ENCODE assay signal across 30 cellular contexts in genomic region chr11:65537296-65537597, GRCh38. TPM values are rescaled to one million over a fixed set of nuclear protein-coding genes. Genes with fewer than 3 reads are reported as not detected.
DNase-seq lines count a peak whose midpoint lies in the region; ATAC-seq and TF ChIP-seq lines count a peak whose summit lies in the region.
"Had no signal": no experiment of that assay in that cellular context is flagged by ENCODE, and none has a peak within 500 bp of the region (broad histone marks: within the 10 kb centered on the region; RNA-seq: fewer than 3 reads in every experiment).

No MANE protein-coding gene starts in this region.

- H3K4me1 Mint-ChIP-seq in activated T-cell treated with anti-CD3 and anti-CD28 coated beads, Interleukin-2, amount 50 U/mL, for 24 hours (ENCODE audit: low read depth) = peaks cover 19% of the 10 kb centered on the region
- peaks cover 17% of the 10 kb centered on the region for H3K4me1 Mint-ChIP-seq in activated T-cell treated with anti-CD3 and anti-CD28 coated beads, Interleukin-2, amount 50 U/mL, for 72 hours (ENCODE audit: low read depth)
- H3K4me1 Mint-ChIP-seq in naive B cell = peaks cover 16 to 25% (median 20%) of the 10 kb centered on the region in 3 donors

- POLR2A ChIA-PET in RWPE1 (lab: Yijun Ruan, JAX; ENCODE audit: low non-redundant PET) = no interaction called here

- no peak for ATAC-seq in activated T-cell treated with anti-CD3 and anti-CD28 coated beads, Interleukin-2, amount 50 U/mL, for 72 hours (replicated peaks in 1 of 2)
- ATAC-seq in naive B cell (ENCODE audit: low read depth in 2 of 2) (no peak), HG03457 (IDR thresholded peaks at IDR 0.05; ENCODE audit: unreplicated experiment) (no peak)
- ATAC-seq: activated CD8-positive, alpha-beta memory T cell treated with anti-CD3 and anti-CD28 coated beads, Interleukin-2, amount 10 ng/mL, durations not matched to agents 7 days and 5 days; left ventricle myocardium superior; pancreas had no signal

- TF ChIP-seq CTCF in RWPE1 (conservative IDR thresholded peaks at IDR 0.05; ENCODE audit: low read depth) (no peak), GM20000 (IDR thresholded peaks at IDR 0.05; ENCODE audit: extremely low read depth, missing control alignments) (no peak)

- no peaks in the 10 kb centered on the region for H3K9me3 Mint-ChIP-seq in activated T-cell treated with anti-CD3 and anti-CD28 coated beads, Interleukin-2, amount 50 U/mL, for 24 hours
- H3K9me3 Mint-ChIP-seq in activated T-cell treated with anti-CD3 and anti-CD28 coated beads, Interleukin-2, amount 50 U/mL, for 72 hours = no peaks in the 10 kb centered on the region
- no peaks in the 10 kb centered on the region for H3K9me3 Mint-ChIP-seq in naive B cell
- H3K9me3 Mint-ChIP-seq: activated naive CD4-positive, alpha-beta T cell treated with anti-CD3 and anti-CD28 coated beads, Interleukin-2, amount 10 ng/mL, durations not matched to agents 7 days and 5 days had no signal

- DNase-seq in activated T-cell treated with anti-CD3 and anti-CD28 coated beads, Interleukin-2, amount 50 U/mL, for 24 hours = no peak
- DNase-seq in activated T-cell treated with anti-CD3 and anti-CD28 coated beads, Interleukin-2, amount 50 U/mL, for 72 hours = no peak
- no peak for DNase-seq in RWPE1 (ENCODE audit: low spot score)
- DNase-seq in naive B cell = no peak
- no peak for DNase-seq in HK-2 (ENCODE audit: unreplicated experiment)
- DNase-seq in GM20000 (ENCODE audit: low spot score) = no peak
- DNase-seq in stimulated activated CD4-positive, alpha-beta T cell treated with anti-CD3 and anti-CD28 coated beads, Interleukin-15, amount 100 ng/mL, for 24 hours = no peak
- DNase-seq: activated CD4-positive, alpha-beta T cell treated with anti-CD3 and anti-CD28 coated beads for 48 hours; activated CD8-positive, alpha-beta memory T cell treated with anti-CD3 and anti-CD28 coated beads, Interleukin-2, amount 10 ng/mL, durations not matched to agents 7 days and 5 days; activated naive CD4-positive, alpha-beta T cell treated with anti-CD3 and anti-CD28 coated beads, Interleukin-2, amount 10 ng/mL, durations not matched to agents 7 days and 5 days; AML-193; amniotic stem cell; DMS79 treated with DMSO at 0.1 percent for 48 hours; effector CD8-positive, alpha-beta T cell; GF-D8; glutamatergic neuron; H7; Karpas-422; MV-4-11; NCI-H146; NCI-H2107; NCI-H446; RPMI8226; stimulated activated CD4-positive, alpha-beta T cell treated with anti-CD3 and anti-CD28 coated beads, Interleukin-2, amount 100 ng/mL, for 48 hours; stimulated activated naive CD4-positive, alpha-beta T cell; testis had no signal

- no peaks in the 10 kb centered on the region for H3K27me3 Mint-ChIP-seq in activated T-cell treated with anti-CD3 and anti-CD28 coated beads, Interleukin-2, amount 50 U/mL, for 24 hours
- no peaks in the 10 kb centered on the region for H3K27me3 Mint-ChIP-seq in activated T-cell treated with anti-CD3 and anti-CD28 coated beads, Interleukin-2, amount 50 U/mL, for 72 hours (ENCODE audit: low read depth)
- no peaks in the 10 kb centered on the region for H3K27me3 Mint-ChIP-seq in naive B cell
- H3K27me3 Mint-ChIP-seq: activated CD8-positive, alpha-beta memory T cell treated with anti-CD3 and anti-CD28 coated beads, Interleukin-2, amount 10 ng/mL, durations not matched to agents 7 days and 5 days; activated naive CD4-positive, alpha-beta T cell treated with anti-CD3 and anti-CD28 coated beads, Interleukin-2, amount 10 ng/mL, durations not matched to agents 7 days and 5 days had no signal

- peak overlapping the region; percentile 94 for H3K27ac ChIP-seq in RWPE1
- H3K27ac ChIP-seq: pancreas, right atrium auricular region had no signal

- H3K27ac Mint-ChIP-seq in activated T-cell treated with anti-CD3 and anti-CD28 coated beads, Interleukin-2, amount 50 U/mL, for 24 hours = peak overlapping the region; percentile 66
- H3K27ac Mint-ChIP-seq in activated T-cell treated with anti-CD3 and anti-CD28 coated beads, Interleukin-2, amount 50 U/mL, for 72 hours = no peak overlapping the region
- H3K27ac Mint-ChIP-seq in naive B cell = peak overlapping the region in 1 of 6 donors; percentile 66
- H3K27ac Mint-ChIP-seq: activated CD8-positive, alpha-beta memory T cell treated with anti-CD3 and anti-CD28 coated beads, Interleukin-2, amount 10 ng/mL, durations not matched to agents 7 days and 5 days; activated naive CD4-positive, alpha-beta T cell treated with anti-CD3 and anti-CD28 coated beads, Interleukin-2, amount 10 ng/mL, durations not matched to agents 7 days and 5 days had no signal

- H3K4me3 Mint-ChIP-seq in activated T-cell treated with anti-CD3 and anti-CD28 coated beads, Interleukin-2, amount 50 U/mL, for 24 hours = no peak overlapping the region
- H3K4me3 Mint-ChIP-seq in activated T-cell treated with anti-CD3 and anti-CD28 coated beads, Interleukin-2, amount 50 U/mL, for 72 hours = no peak overlapping the region
- peak overlapping the region in 6 of 8 donors; percentile 47 to 86 (median 66) for H3K4me3 Mint-ChIP-seq in naive B cell
- H3K4me3 Mint-ChIP-seq: activated CD8-positive, alpha-beta memory T cell treated with anti-CD3 and anti-CD28 coated beads, Interleukin-2, amount 10 ng/mL, durations not matched to agents 7 days and 5 days had no signal

- CTCF ChIA-PET in RWPE1 (lab: Yijun Ruan, JAX) = interaction anchor here (0.6 kb wide), 1 partner anchor 30 kb away, joined by 3 read pairs; no protein-coding TSS in a partner anchor

- H3K36me3 Mint-ChIP-seq in activated T-cell treated with anti-CD3 and anti-CD28 coated beads, Interleukin-2, amount 50 U/mL, for 24 hours (ENCODE audit: low read depth) = peaks cover 64% of the 10 kb centered on the region
- peaks cover 0 to 5% of the 10 kb centered on the region in 2 donors for H3K36me3 Mint-ChIP-seq in activated T-cell treated with anti-CD3 and anti-CD28 coated beads, Interleukin-2, amount 50 U/mL, for 72 hours (ENCODE audit: insufficient read depth in 2 of 2)
- H3K36me3 Mint-ChIP-seq in naive B cell = no peaks in the 10 kb centered on the region

RNA-seq across cellular contexts. Expression of gene SCYL1, which starts 12.4 kb away (rescaled TPM):
- total RNA-seq in activated T-cell treated with anti-CD3 and anti-CD28 coated beads, Interleukin-2, amount 50 U/mL, for 72 hours = 10 to 100 TPM; 77.9 to 83.4 TPM
- 10 to 100 TPM; 21.8 to 40.0 (median 27.2) TPM for polyA plus RNA-seq in naive B cell (ENCODE audit: low read depth in 6 of 6)

RNA-seq across cellular contexts. Expression of gene LTBP3, which starts 20.9 kb away (rescaled TPM):
- 100 to 1,000 TPM; 106 TPM for total RNA-seq in activated T-cell treated with anti-CD3 and anti-CD28 coated beads, Interleukin-2, amount 50 U/mL, for 72 hours
- 10 to 100 TPM; 12.5 to 40.5 (median 23.0) TPM for polyA plus RNA-seq in naive B cell (ENCODE audit: low read depth in 6 of 6)

RNA-seq across cellular contexts. Expression of gene ZNRD2, which starts 33.0 kb away (rescaled TPM):
- 10 to 100 TPM; 23.5 to 25.1 TPM for total RNA-seq in activated T-cell treated with anti-CD3 and anti-CD28 coated beads, Interleukin-2, amount 50 U/mL, for 72 hours
- polyA plus RNA-seq in naive B cell (ENCODE audit: low read depth in 6 of 6) = 10 to 100 TPM; 56.9 to 74.5 (median 69.8) TPM

RNA-seq across cellular contexts. Expression of gene FAM89B, which starts 35.1 kb away (rescaled TPM):
- total RNA-seq in activated T-cell treated with anti-CD3 and anti-CD28 coated beads, Interleukin-2, amount 50 U/mL, for 72 hours = 10 to 100 TPM; 21.4 to 26.7 TPM
- polyA plus RNA-seq in naive B cell (ENCODE audit: low read depth in 6 of 6) = 10 to 100 TPM; 44.3 to 82.6 (median 61.8) TPM

RNA-seq across cellular contexts. Expression of gene MALAT1, which starts 38.4 kb away (rescaled TPM):
- over 10,000 TPM in 1 of 2 donors, 1,000 to 10,000 TPM in 1; 8,391 to 13,279 TPM for total RNA-seq in activated T-cell treated with anti-CD3 and anti-CD28 coated beads, Interleukin-2, amount 50 U/mL, for 72 hours
- polyA plus RNA-seq in naive B cell (ENCODE audit: low read depth in 6 of 6) = 1,000 to 10,000 TPM; 1,985 to 6,450 (median 3,738) TPM

Comparison
In these comparisons a context has a peak if more than half of its experiments do, and no peak if none do; other contexts are left out.
1. H3K4me3 Mint-ChIP-seq: peak in naive B cell (6 of 8); none in activated T-cell treated with anti-CD3 and anti-CD28 coated beads, Interleukin-2, amount 50 U/mL, for 24 hours (single experiment) and activated T-cell treated with anti-CD3 and anti-CD28 coated beads, Interleukin-2, amount 50 U/mL, for 72 hours (0 of 2).